Comparison of ENCODE assay signal across 16 cellular contexts in genomic region chrX:153734871-153735270, GRCh38. TPM values are rescaled to one million over a fixed set of nuclear protein-coding genes. Genes with fewer than 3 reads are reported as not detected.
DNase-seq lines count a peak whose midpoint lies in the region; ATAC-seq and TF ChIP-seq lines count a peak whose summit lies in the region.
"Had no signal": no experiment of that assay in that cellular context is flagged by ENCODE, and none has a peak within 500 bp of the region (broad histone marks: within the 10 kb centered on the region; RNA-seq: fewer than 3 reads in every experiment).

No MANE protein-coding gene starts in this region.

- peaks cover 7% of the 10 kb centered on the region for H3K4me1 Mint-ChIP-seq in WTC11
- H3K4me1 Mint-ChIP-seq in activated CD4-positive, alpha-beta T cell treated with anti-CD3 and anti-CD28 coated beads, Interleukin-2, amount 10 ng/mL, durations not matched to agents 7 days and 5 days: peaks cover 44% of the 10 kb centered on the region

- peaks cover 42 to 84% (median 57%) of the 10 kb centered on the region in 10 experiments for H3K4me1 ChIP-seq in BLaER1 treated with 17β-estradiol and CSF1 and Interleukin-3, amounts not matched to agents 10 nM and 100 nM
- peaks cover 5% of the 10 kb centered on the region for H3K4me1 ChIP-seq in effector memory CD4-positive, alpha-beta T cell (ENCODE audit: control insufficient read depth, insufficient read depth, low read length, poor library complexity, severe bottlenecking)

- no peak overlapping the region for H3K4me3 ChIP-seq in BLaER1 treated with 17β-estradiol and CSF1 and Interleukin-3, amounts not matched to agents 10 nM and 100 nM
- no peak overlapping the region for H3K4me3 ChIP-seq in effector memory CD4-positive, alpha-beta T cell (ENCODE audit: insufficient read depth, low read depth, low read length, poor library complexity, severe bottlenecking)

- peak overlapping the region; percentile 17 to 66 (median 57); a peak in 17 of 22 replicates for H3K4me2 ChIP-seq in BLaER1 treated with 17β-estradiol and CSF1 and Interleukin-3, amounts not matched to agents 10 nM and 100 nM

- TF ChIP-seq CTCF in GM13977 (IDR thresholded peaks at IDR 0.05; ENCODE audit: extremely low read depth, insufficient read depth, missing control alignments): no peak
- TF ChIP-seq CTCF in WTC11 (IDR thresholded peaks at IDR 0.05): no peak

- H3K27me3 Mint-ChIP-seq in WTC11 (ENCODE audit: low read depth): no peaks in the 10 kb centered on the region; the same call in 1 of the 2 replicates
- no peaks in the 10 kb centered on the region for H3K27me3 Mint-ChIP-seq in activated CD4-positive, alpha-beta T cell treated with anti-CD3 and anti-CD28 coated beads, Interleukin-2, amount 10 ng/mL, durations not matched to agents 7 days and 5 days

- CTCF ChIA-PET in WTC11 (lab: Charles Lee): no interaction called here
- CTCF ChIA-PET in activated CD4-positive, alpha-beta T cell treated with anti-CD3 and anti-CD28 coated beads, Interleukin-2, amount 10 ng/mL, durations not matched to agents 7 days and 5 days (lab: Charles Lee): interaction anchor here (0.6 to 1.5 kb wide), 4 partner anchors 18 to 212 kb away, joined by 3 to 5 read pairs (median 4); no protein-coding TSS in a partner anchor

- ATAC-seq in WTC11: no peak
- ATAC-seq: PC-3 had no signal

- H3K36me3 ChIP-seq in BLaER1 treated with 17β-estradiol and CSF1 and Interleukin-3, amounts not matched to agents 10 nM and 100 nM: peaks cover 17 to 68% (median 33%) of the 10 kb centered on the region in 11 experiments
- no peaks in the 10 kb centered on the region for H3K36me3 ChIP-seq in effector memory CD4-positive, alpha-beta T cell (ENCODE audit: control insufficient read depth, insufficient read depth, low read length)

- peaks cover 7 to 79% (median 30%) of the 10 kb centered on the region in 11 experiments; a peak in 20 of 22 replicates for H4K20me1 ChIP-seq in BLaER1 treated with 17β-estradiol and CSF1 and Interleukin-3, amounts not matched to agents 10 nM and 100 nM

- POLR2A ChIA-PET in WTC11 (lab: Charles Lee): no interaction called here
- POLR2A ChIA-PET in activated CD4-positive, alpha-beta T cell treated with anti-CD3 and anti-CD28 coated beads, Interleukin-2, amount 10 ng/mL, durations not matched to agents 7 days and 5 days (lab: Charles Lee): no interaction called here

- peaks cover 11% of the 10 kb centered on the region for H3K36me3 Mint-ChIP-seq in WTC11
- peaks cover 30% of the 10 kb centered on the region for H3K36me3 Mint-ChIP-seq in activated CD4-positive, alpha-beta T cell treated with anti-CD3 and anti-CD28 coated beads, Interleukin-2, amount 10 ng/mL, durations not matched to agents 7 days and 5 days (ENCODE audit: low read depth)

- H3K9me3 ChIP-seq in BLaER1 treated with 17β-estradiol and CSF1 and Interleukin-3, amounts not matched to agents 10 nM and 100 nM (replicated peaks in 1 of 11): peaks cover 21 to 59% (median 48%) of the 10 kb centered on the region in 11 experiments
- H3K9me3 ChIP-seq in effector memory CD4-positive, alpha-beta T cell (ENCODE audit: control insufficient read depth, low read length): no peaks in the 10 kb centered on the region

- H3K4me3 Mint-ChIP-seq in WTC11: no peak overlapping the region
- H3K4me3 Mint-ChIP-seq in activated CD4-positive, alpha-beta T cell treated with anti-CD3 and anti-CD28 coated beads, Interleukin-2, amount 10 ng/mL, durations not matched to agents 7 days and 5 days: no peak overlapping the region
- H3K4me3 Mint-ChIP-seq: CD14-positive monocyte had no signal

- no peak overlapping the region for H3K9ac ChIP-seq in BLaER1 treated with 17β-estradiol and CSF1 and Interleukin-3, amounts not matched to agents 10 nM and 100 nM

- no peak overlapping the region for H3K27ac ChIP-seq in BLaER1 treated with 17β-estradiol and CSF1 and Interleukin-3, amounts not matched to agents 10 nM and 100 nM
- no peak overlapping the region for H3K27ac ChIP-seq in effector memory CD4-positive, alpha-beta T cell (ENCODE audit: insufficient read depth, low read length, poor library complexity, severe bottlenecking)

- H3K27me3 ChIP-seq in BLaER1 treated with 17β-estradiol and CSF1 and Interleukin-3, amounts not matched to agents 10 nM and 100 nM: peaks cover 0 to 84% (median 60%) of the 10 kb centered on the region in 11 experiments; a peak in 19 of 22 replicates
- no peaks in the 10 kb centered on the region for H3K27me3 ChIP-seq in effector memory CD4-positive, alpha-beta T cell (replicated peaks; ENCODE audit: control insufficient read depth, insufficient read depth, low read length, poor library complexity, severe bottlenecking)

- H3K27ac Mint-ChIP-seq in WTC11: peak overlapping the region; percentile 3; the same call in 1 of the 2 replicates
- H3K27ac Mint-ChIP-seq in activated CD4-positive, alpha-beta T cell treated with anti-CD3 and anti-CD28 coated beads, Interleukin-2, amount 10 ng/mL, durations not matched to agents 7 days and 5 days: no peak overlapping the region

- in situ Hi-C loops in GM13977 (cut with MboI; ENCODE audit: low pct_unique_long_range_greater_than_20kb, low sequenced_read_pairs, unreplicated experiment): no loop called here

- H3K9me3 Mint-ChIP-seq in WTC11: peaks cover 13% of the 10 kb centered on the region
- H3K9me3 Mint-ChIP-seq in activated CD4-positive, alpha-beta T cell treated with anti-CD3 and anti-CD28 coated beads, Interleukin-2, amount 10 ng/mL, durations not matched to agents 7 days and 5 days: peaks cover 8% of the 10 kb centered on the region

- peak; percentile 4 for DNase-seq in GM13977 (ENCODE audit: low spot score)
- no peak for DNase-seq in WTC11 (ENCODE audit: low spot score)
- no peak for DNase-seq in activated CD4-positive, alpha-beta T cell treated with anti-CD3 and anti-CD28 coated beads, Interleukin-2, amount 10 ng/mL, durations not matched to agents 7 days and 5 days
- DNase-seq in effector memory CD4-positive, alpha-beta T cell: no peak
- DNase-seq in DMS79 (lab: John Stamatoyannopoulos, UW): no peak
- DNase-seq: ACHN, DND-41, KG1, NCI-H1694 treated with DMSO at 0.1 percent for 48 hours, NCI-H510A treated with DMSO at 0.1 percent for 48 hours, NCI-H774, PC-3 had no signal

TF ChIP-seq in WTC11, 78 proteins besides CTCF, POLR2A, EP300 and RAD21 (continues in another document):
- TF ChIP-seq NFE2L1 (CRISPR knock-in tag; IDR thresholded peaks at IDR 0.05): no peak
- TF ChIP-seq EMX1 (CRISPR knock-in tag; IDR thresholded peaks at IDR 0.05): no peak
- TF ChIP-seq IRF1 (CRISPR knock-in tag; IDR thresholded peaks at IDR 0.05): no peak
- TF ChIP-seq TEAD4 (CRISPR knock-in tag; IDR thresholded peaks at IDR 0.05): no peak
- TF ChIP-seq, protein P1, sequence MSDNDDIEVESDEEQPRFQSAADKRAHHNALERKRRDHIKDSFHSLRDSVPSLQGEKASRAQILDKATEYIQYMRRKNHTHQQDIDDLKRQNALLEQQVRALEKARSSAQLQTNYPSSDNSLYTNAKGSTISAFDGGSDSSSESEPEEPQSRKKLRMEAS (CRISPR knock-in tag; IDR thresholded peaks at IDR 0.05): no peak
- no peak for TF ChIP-seq TEAD1 (CRISPR knock-in tag; IDR thresholded peaks at IDR 0.05)

RNA-seq across cellular contexts. Expression of gene ABCD1, which starts 10.2 kb away (rescaled TPM):
- total RNA-seq in WTC11 (2021): 9.1 to 10.4 TPM (median 9.5 TPM) in 3 replicates
- 10 to 100 TPM; 15.4 to 16.0 TPM for total RNA-seq in activated CD4-positive, alpha-beta T cell treated with anti-CD3 and anti-CD28 coated beads, Interleukin-2, amount 10 ng/mL, durations not matched to agents 7 days and 5 days

RNA-seq across cellular contexts. Expression of gene BCAP31, which starts 10.7 kb away (rescaled TPM):
- 142 to 150 TPM (median 144 TPM) in 3 replicates for total RNA-seq in WTC11 (2021)
- 100 to 1,000 TPM; 142 to 148 TPM for total RNA-seq in activated CD4-positive, alpha-beta T cell treated with anti-CD3 and anti-CD28 coated beads, Interleukin-2, amount 10 ng/mL, durations not matched to agents 7 days and 5 days

RNA-seq across cellular contexts. Expression of gene PLXNB3, which starts 29.2 kb away (rescaled TPM):
- 2.5 to 4.2 TPM (median 2.9 TPM) in 3 replicates for total RNA-seq in WTC11 (2021)
- total RNA-seq in activated CD4-positive, alpha-beta T cell treated with anti-CD3 and anti-CD28 coated beads, Interleukin-2, amount 10 ng/mL, durations not matched to agents 7 days and 5 days: under 1 TPM; 0.23 to 0.35 TPM
- total RNA-seq: H7 had no signal

RNA-seq across cellular contexts. Expression of gene SRPK3, which starts 46.0 kb away (rescaled TPM):
- not detected in 3 replicates for total RNA-seq in WTC11 (2021)
- total RNA-seq in activated CD4-positive, alpha-beta T cell treated with anti-CD3 and anti-CD28 coated beads, Interleukin-2, amount 10 ng/mL, durations not matched to agents 7 days and 5 days: not detected
- total RNA-seq: G401, H7 had no signal

RNA-seq across cellular contexts. Expression of gene SLC6A8, which starts 47.1 kb away (rescaled TPM):
- total RNA-seq in WTC11 (2021): 102 to 112 TPM (median 110 TPM) in 3 replicates
- total RNA-seq in activated CD4-positive, alpha-beta T cell treated with anti-CD3 and anti-CD28 coated beads, Interleukin-2, amount 10 ng/mL, durations not matched to agents 7 days and 5 days: under 1 TPM; 0.65 to 0.69 TPM
